In the genomic region with DNA sequence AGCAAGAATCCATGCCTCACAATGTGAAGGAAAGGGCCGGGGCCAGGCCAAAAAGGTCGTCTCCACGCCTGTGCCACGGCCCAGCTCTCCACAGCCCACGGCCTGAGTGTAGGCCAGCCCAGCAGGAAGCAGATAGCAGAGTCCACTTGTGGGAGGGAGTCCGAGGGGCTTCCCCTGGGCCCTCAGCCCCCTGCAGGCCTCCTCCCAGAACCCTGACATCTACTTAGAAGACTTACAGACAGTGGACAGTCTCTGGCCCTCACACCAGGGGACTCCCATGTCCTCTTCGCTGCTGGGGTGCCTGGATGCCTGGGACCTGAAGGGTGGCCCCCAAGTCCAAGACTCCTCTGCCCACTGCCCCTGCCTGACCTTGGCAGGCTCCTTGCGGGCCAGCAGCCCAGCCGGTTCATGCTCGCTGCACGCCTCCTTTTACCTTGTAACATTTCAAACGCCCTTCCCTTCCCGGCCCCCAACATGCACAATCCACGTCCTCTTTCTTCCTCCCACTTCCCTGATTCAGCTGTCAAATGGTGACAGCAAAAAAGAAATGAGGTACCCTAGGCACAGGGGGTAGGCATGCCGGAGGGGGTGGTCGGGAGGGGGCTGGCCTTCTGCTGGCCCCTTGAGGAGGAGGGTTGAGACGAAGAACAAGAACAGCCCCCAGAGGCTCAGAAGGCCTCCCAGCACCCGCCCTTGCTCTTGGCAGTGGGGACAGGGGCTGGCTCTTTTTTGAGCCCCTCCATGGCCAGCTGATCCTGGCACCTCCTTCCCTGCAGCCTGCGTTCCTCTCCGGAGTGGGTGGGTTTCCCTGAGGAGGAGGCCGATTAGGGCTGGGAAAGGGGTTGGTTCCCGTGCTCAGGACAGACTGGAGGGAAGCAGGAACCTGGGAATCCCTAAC, we compare ENCODE assay signal across 1 cellular context.
TF ChIP-seq lines count a peak whose summit lies in the region.

No MANE protein-coding gene starts in this region.

TF ChIP-seq in K562, 482 proteins besides CTCF, POLR2A, EP300 and RAD21 (continues in another document):
- TF ChIP-seq, protein P1, sequence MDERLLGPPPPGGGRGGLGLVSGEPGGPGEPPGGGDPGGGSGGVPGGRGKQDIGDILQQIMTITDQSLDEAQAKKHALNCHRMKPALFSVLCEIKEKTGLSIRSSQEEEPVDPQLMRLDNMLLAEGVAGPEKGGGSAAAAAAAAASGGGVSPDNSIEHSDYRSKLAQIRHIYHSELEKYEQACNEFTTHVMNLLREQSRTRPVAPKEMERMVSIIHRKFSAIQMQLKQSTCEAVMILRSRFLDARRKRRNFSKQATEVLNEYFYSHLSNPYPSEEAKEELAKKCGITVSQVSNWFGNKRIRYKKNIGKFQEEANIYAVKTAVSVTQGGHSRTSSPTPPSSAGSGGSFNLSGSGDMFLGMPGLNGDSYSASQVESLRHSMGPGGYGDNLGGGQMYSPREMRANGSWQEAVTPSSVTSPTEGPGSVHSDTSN (CRISPR knock-in tag; IDR thresholded peaks at IDR 0.05; ENCODE audit: low read depth) = no peak
- TF ChIP-seq, protein P1 (tag; conservative IDR thresholded peaks at IDR 0.05; ENCODE audit: low read depth) = no peak
- no peak for TF ChIP-seq SOX6 (IDR thresholded peaks at IDR 0.05)
- no peak for TF ChIP-seq FOXA1 (IDR thresholded peaks at IDR 0.05; ENCODE audit: borderline replicate concordance)
- TF ChIP-seq, protein P2, sequence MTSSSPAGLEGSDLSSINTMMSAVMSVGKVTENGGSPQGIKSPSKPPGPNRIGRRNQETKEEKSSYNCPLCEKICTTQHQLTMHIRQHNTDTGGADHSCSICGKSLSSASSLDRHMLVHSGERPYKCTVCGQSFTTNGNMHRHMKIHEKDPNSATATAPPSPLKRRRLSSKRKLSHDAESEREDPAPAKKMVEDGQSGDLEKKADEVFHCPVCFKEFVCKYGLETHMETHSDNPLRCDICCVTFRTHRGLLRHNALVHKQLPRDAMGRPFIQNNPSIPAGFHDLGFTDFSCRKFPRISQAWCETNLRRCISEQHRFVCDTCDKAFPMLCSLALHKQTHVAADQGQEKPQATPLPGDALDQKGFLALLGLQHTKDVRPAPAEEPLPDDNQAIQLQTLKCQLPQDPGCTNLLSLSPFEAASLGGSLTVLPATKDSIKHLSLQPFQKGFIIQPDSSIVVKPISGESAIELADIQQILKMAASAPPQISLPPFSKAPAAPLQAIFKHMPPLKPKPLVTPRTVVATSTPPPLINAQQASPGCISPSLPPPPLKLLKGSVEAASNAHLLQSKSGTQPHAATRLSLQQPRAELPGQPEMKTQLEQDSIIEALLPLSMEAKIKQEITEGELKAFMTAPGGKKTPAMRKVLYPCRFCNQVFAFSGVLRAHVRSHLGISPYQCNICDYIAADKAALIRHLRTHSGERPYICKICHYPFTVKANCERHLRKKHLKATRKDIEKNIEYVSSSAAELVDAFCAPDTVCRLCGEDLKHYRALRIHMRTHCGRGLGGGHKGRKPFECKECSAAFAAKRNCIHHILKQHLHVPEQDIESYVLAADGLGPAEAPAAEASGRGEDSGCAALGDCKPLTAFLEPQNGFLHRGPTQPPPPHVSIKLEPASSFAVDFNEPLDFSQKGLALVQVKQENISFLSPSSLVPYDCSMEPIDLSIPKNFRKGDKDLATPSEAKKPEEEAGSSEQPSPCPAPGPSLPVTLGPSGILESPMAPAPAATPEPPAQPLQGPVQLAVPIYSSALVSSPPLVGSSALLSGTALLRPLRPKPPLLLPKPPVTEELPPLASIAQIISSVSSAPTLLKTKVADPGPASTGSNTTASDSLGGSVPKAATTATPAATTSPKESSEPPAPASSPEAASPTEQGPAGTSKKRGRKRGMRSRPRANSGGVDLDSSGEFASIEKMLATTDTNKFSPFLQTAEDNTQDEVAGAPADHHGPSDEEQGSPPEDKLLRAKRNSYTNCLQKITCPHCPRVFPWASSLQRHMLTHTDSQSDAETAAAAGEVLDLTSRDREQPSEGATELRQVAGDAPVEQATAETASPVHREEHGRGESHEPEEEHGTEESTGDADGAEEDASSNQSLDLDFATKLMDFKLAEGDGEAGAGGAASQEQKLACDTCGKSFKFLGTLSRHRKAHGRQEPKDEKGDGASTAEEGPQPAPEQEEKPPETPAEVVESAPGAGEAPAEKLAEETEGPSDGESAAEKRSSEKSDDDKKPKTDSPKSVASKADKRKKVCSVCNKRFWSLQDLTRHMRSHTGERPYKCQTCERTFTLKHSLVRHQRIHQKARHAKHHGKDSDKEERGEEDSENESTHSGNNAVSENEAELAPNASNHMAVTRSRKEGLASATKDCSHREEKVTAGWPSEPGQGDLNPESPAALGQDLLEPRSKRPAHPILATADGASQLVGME (CRISPR knock-in tag; IDR thresholded peaks at IDR 0.05) = peak; percentile 61; the same call in 1 of the 2 replicates
- TF ChIP-seq BRD9 (IDR thresholded peaks at IDR 0.05; ENCODE audit: low read depth, partially characterized antibody) = no peak
- no peak for TF ChIP-seq PHB (CRISPR knock-in tag; IDR thresholded peaks at IDR 0.05)
- no peak for TF ChIP-seq CBX8 (IDR thresholded peaks at IDR 0.05; ENCODE audit: borderline replicate concordance, extremely low read depth, low read depth, low read length, poor library complexity, severe bottlenecking)
- TF ChIP-seq, protein P3, sequence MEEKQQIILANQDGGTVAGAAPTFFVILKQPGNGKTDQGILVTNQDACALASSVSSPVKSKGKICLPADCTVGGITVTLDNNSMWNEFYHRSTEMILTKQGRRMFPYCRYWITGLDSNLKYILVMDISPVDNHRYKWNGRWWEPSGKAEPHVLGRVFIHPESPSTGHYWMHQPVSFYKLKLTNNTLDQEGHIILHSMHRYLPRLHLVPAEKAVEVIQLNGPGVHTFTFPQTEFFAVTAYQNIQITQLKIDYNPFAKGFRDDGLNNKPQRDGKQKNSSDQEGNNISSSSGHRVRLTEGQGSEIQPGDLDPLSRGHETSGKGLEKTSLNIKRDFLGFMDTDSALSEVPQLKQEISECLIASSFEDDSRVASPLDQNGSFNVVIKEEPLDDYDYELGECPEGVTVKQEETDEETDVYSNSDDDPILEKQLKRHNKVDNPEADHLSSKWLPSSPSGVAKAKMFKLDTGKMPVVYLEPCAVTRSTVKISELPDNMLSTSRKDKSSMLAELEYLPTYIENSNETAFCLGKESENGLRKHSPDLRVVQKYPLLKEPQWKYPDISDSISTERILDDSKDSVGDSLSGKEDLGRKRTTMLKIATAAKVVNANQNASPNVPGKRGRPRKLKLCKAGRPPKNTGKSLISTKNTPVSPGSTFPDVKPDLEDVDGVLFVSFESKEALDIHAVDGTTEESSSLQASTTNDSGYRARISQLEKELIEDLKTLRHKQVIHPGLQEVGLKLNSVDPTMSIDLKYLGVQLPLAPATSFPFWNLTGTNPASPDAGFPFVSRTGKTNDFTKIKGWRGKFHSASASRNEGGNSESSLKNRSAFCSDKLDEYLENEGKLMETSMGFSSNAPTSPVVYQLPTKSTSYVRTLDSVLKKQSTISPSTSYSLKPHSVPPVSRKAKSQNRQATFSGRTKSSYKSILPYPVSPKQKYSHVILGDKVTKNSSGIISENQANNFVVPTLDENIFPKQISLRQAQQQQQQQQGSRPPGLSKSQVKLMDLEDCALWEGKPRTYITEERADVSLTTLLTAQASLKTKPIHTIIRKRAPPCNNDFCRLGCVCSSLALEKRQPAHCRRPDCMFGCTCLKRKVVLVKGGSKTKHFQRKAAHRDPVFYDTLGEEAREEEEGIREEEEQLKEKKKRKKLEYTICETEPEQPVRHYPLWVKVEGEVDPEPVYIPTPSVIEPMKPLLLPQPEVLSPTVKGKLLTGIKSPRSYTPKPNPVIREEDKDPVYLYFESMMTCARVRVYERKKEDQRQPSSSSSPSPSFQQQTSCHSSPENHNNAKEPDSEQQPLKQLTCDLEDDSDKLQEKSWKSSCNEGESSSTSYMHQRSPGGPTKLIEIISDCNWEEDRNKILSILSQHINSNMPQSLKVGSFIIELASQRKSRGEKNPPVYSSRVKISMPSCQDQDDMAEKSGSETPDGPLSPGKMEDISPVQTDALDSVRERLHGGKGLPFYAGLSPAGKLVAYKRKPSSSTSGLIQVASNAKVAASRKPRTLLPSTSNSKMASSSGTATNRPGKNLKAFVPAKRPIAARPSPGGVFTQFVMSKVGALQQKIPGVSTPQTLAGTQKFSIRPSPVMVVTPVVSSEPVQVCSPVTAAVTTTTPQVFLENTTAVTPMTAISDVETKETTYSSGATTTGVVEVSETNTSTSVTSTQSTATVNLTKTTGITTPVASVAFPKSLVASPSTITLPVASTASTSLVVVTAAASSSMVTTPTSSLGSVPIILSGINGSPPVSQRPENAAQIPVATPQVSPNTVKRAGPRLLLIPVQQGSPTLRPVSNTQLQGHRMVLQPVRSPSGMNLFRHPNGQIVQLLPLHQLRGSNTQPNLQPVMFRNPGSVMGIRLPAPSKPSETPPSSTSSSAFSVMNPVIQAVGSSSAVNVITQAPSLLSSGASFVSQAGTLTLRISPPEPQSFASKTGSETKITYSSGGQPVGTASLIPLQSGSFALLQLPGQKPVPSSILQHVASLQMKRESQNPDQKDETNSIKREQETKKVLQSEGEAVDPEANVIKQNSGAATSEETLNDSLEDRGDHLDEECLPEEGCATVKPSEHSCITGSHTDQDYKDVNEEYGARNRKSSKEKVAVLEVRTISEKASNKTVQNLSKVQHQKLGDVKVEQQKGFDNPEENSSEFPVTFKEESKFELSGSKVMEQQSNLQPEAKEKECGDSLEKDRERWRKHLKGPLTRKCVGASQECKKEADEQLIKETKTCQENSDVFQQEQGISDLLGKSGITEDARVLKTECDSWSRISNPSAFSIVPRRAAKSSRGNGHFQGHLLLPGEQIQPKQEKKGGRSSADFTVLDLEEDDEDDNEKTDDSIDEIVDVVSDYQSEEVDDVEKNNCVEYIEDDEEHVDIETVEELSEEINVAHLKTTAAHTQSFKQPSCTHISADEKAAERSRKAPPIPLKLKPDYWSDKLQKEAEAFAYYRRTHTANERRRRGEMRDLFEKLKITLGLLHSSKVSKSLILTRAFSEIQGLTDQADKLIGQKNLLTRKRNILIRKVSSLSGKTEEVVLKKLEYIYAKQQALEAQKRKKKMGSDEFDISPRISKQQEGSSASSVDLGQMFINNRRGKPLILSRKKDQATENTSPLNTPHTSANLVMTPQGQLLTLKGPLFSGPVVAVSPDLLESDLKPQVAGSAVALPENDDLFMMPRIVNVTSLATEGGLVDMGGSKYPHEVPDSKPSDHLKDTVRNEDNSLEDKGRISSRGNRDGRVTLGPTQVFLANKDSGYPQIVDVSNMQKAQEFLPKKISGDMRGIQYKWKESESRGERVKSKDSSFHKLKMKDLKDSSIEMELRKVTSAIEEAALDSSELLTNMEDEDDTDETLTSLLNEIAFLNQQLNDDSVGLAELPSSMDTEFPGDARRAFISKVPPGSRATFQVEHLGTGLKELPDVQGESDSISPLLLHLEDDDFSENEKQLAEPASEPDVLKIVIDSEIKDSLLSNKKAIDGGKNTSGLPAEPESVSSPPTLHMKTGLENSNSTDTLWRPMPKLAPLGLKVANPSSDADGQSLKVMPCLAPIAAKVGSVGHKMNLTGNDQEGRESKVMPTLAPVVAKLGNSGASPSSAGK (IDR thresholded peaks at IDR 0.05) = peak; percentile 41; the same call in 1 of the 2 replicates
- TF ChIP-seq BCL6 (CRISPR knock-in tag; IDR thresholded peaks at IDR 0.05) = no peak
- TF ChIP-seq MIER1 (IDR thresholded peaks at IDR 0.05; ENCODE audit: low read depth) = no peak
- TF ChIP-seq, protein P4, sequence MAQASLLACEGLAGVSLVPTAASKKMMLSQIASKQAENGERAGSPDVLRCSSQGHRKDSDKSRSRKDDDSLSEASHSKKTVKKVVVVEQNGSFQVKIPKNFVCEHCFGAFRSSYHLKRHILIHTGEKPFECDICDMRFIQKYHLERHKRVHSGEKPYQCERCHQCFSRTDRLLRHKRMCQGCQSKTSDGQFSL (CRISPR knock-in tag; IDR thresholded peaks at IDR 0.05) = no peak
- TF ChIP-seq, protein P4 (tag; IDR thresholded peaks at IDR 0.05) = peak in 1 of 2 experiments; percentile 17; a peak in 1 of 4 replicates
- no peak for TF ChIP-seq ZNF3 (CRISPR knock-in tag; IDR thresholded peaks at IDR 0.05)
- TF ChIP-seq, protein P5, sequence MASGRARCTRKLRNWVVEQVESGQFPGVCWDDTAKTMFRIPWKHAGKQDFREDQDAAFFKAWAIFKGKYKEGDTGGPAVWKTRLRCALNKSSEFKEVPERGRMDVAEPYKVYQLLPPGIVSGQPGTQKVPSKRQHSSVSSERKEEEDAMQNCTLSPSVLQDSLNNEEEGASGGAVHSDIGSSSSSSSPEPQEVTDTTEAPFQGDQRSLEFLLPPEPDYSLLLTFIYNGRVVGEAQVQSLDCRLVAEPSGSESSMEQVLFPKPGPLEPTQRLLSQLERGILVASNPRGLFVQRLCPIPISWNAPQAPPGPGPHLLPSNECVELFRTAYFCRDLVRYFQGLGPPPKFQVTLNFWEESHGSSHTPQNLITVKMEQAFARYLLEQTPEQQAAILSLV (tag; IDR thresholded peaks at IDR 0.05) = no peak
- TF ChIP-seq MYC (IDR thresholded peaks at IDR 0.05; ENCODE audit: low read depth, low read length) = peak; percentile 23; the same call in 1 of the 2 replicates
- no peak; the same call in 1 of the 2 replicates for TF ChIP-seq MYC (CRISPR knock-in tag; IDR thresholded peaks at IDR 0.05; ENCODE audit: borderline replicate concordance, low read depth)
- no peak; the same call in 1 of the 2 replicates for TF ChIP-seq ELF2 (CRISPR knock-in tag; IDR thresholded peaks at IDR 0.05)
- TF ChIP-seq DIDO1 (tag; IDR thresholded peaks at IDR 0.05; ENCODE audit: low read depth) = no peak
- TF ChIP-seq PRPF4 (IDR thresholded peaks at IDR 0.05; ENCODE audit: insufficient read depth, low read depth, low read length, poor library complexity, severe bottlenecking) = no peak
- TF ChIP-seq, protein P6, sequence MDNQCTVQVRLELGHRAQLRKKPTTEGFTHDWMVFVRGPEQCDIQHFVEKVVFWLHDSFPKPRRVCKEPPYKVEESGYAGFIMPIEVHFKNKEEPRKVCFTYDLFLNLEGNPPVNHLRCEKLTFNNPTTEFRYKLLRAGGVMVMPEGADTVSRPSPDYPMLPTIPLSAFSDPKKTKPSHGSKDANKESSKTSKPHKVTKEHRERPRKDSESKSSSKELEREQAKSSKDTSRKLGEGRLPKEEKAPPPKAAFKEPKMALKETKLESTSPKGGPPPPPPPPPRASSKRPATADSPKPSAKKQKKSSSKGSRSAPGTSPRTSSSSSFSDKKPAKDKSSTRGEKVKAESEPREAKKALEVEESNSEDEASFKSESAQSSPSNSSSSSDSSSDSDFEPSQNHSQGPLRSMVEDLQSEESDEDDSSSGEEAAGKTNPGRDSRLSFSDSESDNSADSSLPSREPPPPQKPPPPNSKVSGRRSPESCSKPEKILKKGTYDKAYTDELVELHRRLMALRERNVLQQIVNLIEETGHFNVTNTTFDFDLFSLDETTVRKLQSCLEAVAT (IDR thresholded peaks at IDR 0.05) = peak in 1 of 2 experiments; percentile 57; a peak in 1 of 4 replicates
- TF ChIP-seq KLF6 (CRISPR knock-in tag; IDR thresholded peaks at IDR 0.05; ENCODE audit: borderline replicate concordance) = no peak; the same call in 1 of the 2 replicates
- no peak for TF ChIP-seq TARDBP (IDR thresholded peaks at IDR 0.05)
